Comparison of ENCODE assay signal across 8 cellular contexts in the genomic region with DNA sequence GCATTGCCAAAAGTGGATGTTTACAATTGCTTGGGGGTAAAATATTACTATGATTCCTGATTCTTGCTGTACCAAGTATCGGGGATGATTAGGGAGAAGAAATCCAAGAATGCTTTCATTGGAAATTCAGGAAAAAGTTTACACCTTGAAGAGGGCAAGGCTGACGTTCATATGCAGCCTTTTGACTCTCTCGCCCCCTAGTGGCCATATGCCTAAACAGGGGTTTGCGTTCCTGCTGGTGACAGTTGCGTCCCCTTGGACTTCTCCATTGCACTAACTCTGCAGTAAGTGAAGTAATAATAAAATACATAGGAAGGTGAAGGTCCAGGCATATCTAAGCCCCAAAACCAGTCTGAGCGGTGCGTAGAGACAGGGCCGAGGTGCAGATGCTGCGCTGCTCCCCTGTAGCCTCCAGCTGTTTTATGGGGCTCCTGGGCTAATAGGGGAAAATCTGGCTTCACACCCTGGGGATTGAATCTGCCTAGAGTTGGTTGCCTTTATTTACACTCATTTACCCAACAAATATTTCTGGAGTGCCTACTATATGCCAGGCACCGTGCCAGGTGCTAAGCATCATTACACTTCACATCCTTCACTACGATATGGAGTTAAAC. TPM values are rescaled to one million over a fixed set of nuclear protein-coding genes. Genes with fewer than 3 reads are reported as not detected.
DNase-seq lines count a peak whose midpoint lies in the region; FAIRE-seq and TF ChIP-seq lines count a peak whose summit lies in the region.

No MANE protein-coding gene starts in this region.

- H3K4me3 ChIP-seq in HEK293 (ENCODE audit: low read depth, low read length), result no peak overlapping the region
- H3K4me3 ChIP-seq in breast epithelium, result no peak overlapping the region
- no peak overlapping the region for H3K4me3 ChIP-seq in keratinocyte (ENCODE audit: control insufficient read depth in 2 of 3, extremely low read depth in 1 of 3, insufficient read depth in 2 of 3, low read depth in 1 of 3, low read length in 3 of 3)

- CTCF ChIA-PET in HEK293 (lab: Yijun Ruan, JAX), result interaction anchor here (0.6 to 2.3 kb wide), 14 partner anchors 10 to 902 kb away, joined by 3 to 17 read pairs (median 4); no protein-coding TSS in a partner anchor

- no peaks in the 10 kb centered on the region for H4K20me1 ChIP-seq in keratinocyte (ENCODE audit: control insufficient read depth, extremely low read depth, insufficient read depth, low read length)

- H3K27me3 ChIP-seq in breast epithelium, result no peaks in the 10 kb centered on the region
- no peaks in the 10 kb centered on the region for H3K27me3 ChIP-seq in keratinocyte (ENCODE audit: control insufficient read depth, extremely low read depth, insufficient read depth, low read length)

- no peaks in the 10 kb centered on the region for H3K9me1 ChIP-seq in keratinocyte (ENCODE audit: control insufficient read depth, extremely low read depth, insufficient read depth, low read length)

- intact Hi-C loops in breast epithelium (cut with DNase I; ENCODE audit: low total_unique reads), result no loop called here

- H3K9me3 ChIP-seq in HEK293 (ENCODE audit: control insufficient read depth, insufficient read depth, low read depth, low read length) (no peaks in the 10 kb centered on the region), breast epithelium (no peaks in the 10 kb centered on the region), keratinocyte (ENCODE audit: control insufficient read depth, low read depth, low read length) (no peaks in the 10 kb centered on the region)

- DNase-seq in DMS 273 (lab: John Stamatoyannopoulos, UW; ENCODE audit: unreplicated experiment) (peak; percentile 83), DMS 273 treated with DMSO at 0.1 percent for 48 hours (lab: John Stamatoyannopoulos, UW) (no peak), MV-4-11 (lab: John Stamatoyannopoulos, UW) (peak; percentile 35), breast epithelium (ENCODE audit: low spot score in 2 of 2) (peak; percentile 69 to 77), keratinocyte (ENCODE audit: low read depth, low spot score) (peak; percentile 19)
- DNase-seq in stimulated activated CD4-positive, alpha-beta T cell treated with anti-CD3 and anti-CD28 coated beads, Interleukin-2, amount 100 ng/mL, for 48 hours, result peak; percentile 71 to 73

- H3K79me2 ChIP-seq in keratinocyte (ENCODE audit: control insufficient read depth, insufficient read depth, low read length), result no peaks in the 10 kb centered on the region

- no peak for TF ChIP-seq POLR2A in breast epithelium (IDR thresholded peaks at IDR 0.05)

- no peak overlapping the region for H3K4me2 ChIP-seq in keratinocyte (ENCODE audit: control insufficient read depth, extremely low read depth, insufficient read depth, low read depth, low read length)

- H3K4me1 ChIP-seq in HEK293 (ENCODE audit: control insufficient read depth, insufficient read depth, low read length) (no peaks in the 10 kb centered on the region), breast epithelium (no peaks in the 10 kb centered on the region), keratinocyte (ENCODE audit: control insufficient read depth, extremely low read depth, insufficient read depth, low read length) (no peaks in the 10 kb centered on the region)

- FAIRE-seq in keratinocyte (lab: Jason Lieb, UNC), result peak; percentile 79

- dilution Hi-C loops in keratinocyte (cut with MboI; ENCODE audit: extremely low pct_ligation_motif_present, low sequenced_read_pairs), result no loop called here

- POLR2A ChIA-PET in HEK293 (lab: Yijun Ruan, JAX), result no interaction called here

- TF ChIP-seq CTCF in HEK293 (tag by site-specific recombination; IDR thresholded peaks at IDR 0.05) (peak; percentile 73), VCaP (conservative IDR thresholded peaks at IDR 0.05) (peak; percentile 95), breast epithelium (IDR thresholded peaks at IDR 0.05) (peak; percentile 92 to 93 (median 93)), keratinocyte (optimal IDR thresholded peaks at IDR 0.05 in 1 of 3, IDR thresholded peaks at IDR 0.05 in 1 of 3, conservative IDR thresholded peaks at IDR 0.05 in 1 of 3; ENCODE audit: extremely low read depth in 1 of 3, insufficient read depth in 2 of 3, low read length in 3 of 3) (peak; percentile 95 to 96 (median 95))

- H3K27ac ChIP-seq in HEK293 (ENCODE audit: extremely low read depth, low read depth, low read length) (no peak overlapping the region), VCaP (no peak overlapping the region), breast epithelium (no peak overlapping the region), keratinocyte (ENCODE audit: control insufficient read depth, insufficient read depth, low read length) (no peak overlapping the region)

- no peaks in the 10 kb centered on the region for H3K36me3 ChIP-seq in HEK293 (ENCODE audit: control insufficient read depth in 2 of 2, insufficient read depth in 1 of 2, low read length in 2 of 2)
- H3K36me3 ChIP-seq in breast epithelium, result no peaks in the 10 kb centered on the region
- no peaks in the 10 kb centered on the region for H3K36me3 ChIP-seq in keratinocyte (ENCODE audit: control insufficient read depth in 2 of 2, extremely low read depth in 1 of 2, insufficient read depth in 2 of 2, low read length in 2 of 2)

- no peak overlapping the region for H3K9ac ChIP-seq in keratinocyte (ENCODE audit: control insufficient read depth, extremely low read depth, insufficient read depth, low read length)

- H2AFZ ChIP-seq in keratinocyte (ENCODE audit: control insufficient read depth, low read length), result no peak overlapping the region

TF ChIP-seq in HEK293, 187 proteins besides CTCF, POLR2A, EP300 and RAD21 (continues in another document):
- TF ChIP-seq ZNF146 (tag by site-specific recombination; IDR thresholded peaks at IDR 0.05), result no peak
- no peak for TF ChIP-seq ZNF571 (tag by site-specific recombination; IDR thresholded peaks at IDR 0.05)
- TF ChIP-seq ZNF521 (tag by site-specific recombination; IDR thresholded peaks at IDR 0.05), result no peak
- peak; percentile 82 for TF ChIP-seq ZNF654 (tag by site-specific recombination; IDR thresholded peaks at IDR 0.05; ENCODE audit: low read depth)
- TF ChIP-seq ZNF747 (tag by site-specific recombination; IDR thresholded peaks at IDR 0.05), result no peak
- no peak for TF ChIP-seq ZNF112 (tag by site-specific recombination; IDR thresholded peaks at IDR 0.05)
- TF ChIP-seq ZNF660 (tag by site-specific recombination; IDR thresholded peaks at IDR 0.05), result peak; percentile 58
- TF ChIP-seq, protein P1, sequence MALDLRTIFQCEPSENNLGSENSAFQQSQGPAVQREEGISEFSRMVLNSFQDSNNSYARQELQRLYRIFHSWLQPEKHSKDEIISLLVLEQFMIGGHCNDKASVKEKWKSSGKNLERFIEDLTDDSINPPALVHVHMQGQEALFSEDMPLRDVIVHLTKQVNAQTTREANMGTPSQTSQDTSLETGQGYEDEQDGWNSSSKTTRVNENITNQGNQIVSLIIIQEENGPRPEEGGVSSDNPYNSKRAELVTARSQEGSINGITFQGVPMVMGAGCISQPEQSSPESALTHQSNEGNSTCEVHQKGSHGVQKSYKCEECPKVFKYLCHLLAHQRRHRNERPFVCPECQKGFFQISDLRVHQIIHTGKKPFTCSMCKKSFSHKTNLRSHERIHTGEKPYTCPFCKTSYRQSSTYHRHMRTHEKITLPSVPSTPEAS (tag by site-specific recombination; IDR thresholded peaks at IDR 0.05), result no peak
- TF ChIP-seq, protein P2, sequence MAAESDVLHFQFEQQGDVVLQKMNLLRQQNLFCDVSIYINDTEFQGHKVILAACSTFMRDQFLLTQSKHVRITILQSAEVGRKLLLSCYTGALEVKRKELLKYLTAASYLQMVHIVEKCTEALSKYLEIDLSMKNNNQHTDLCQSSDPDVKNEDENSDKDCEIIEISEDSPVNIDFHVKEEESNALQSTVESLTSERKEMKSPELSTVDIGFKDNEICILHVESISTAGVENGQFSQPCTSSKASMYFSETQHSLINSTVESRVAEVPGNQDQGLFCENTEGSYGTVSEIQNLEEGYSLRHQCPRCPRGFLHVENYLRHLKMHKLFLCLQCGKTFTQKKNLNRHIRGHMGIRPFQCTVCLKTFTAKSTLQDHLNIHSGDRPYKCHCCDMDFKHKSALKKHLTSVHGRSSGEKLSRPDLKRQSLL (tag by site-specific recombination; IDR thresholded peaks at IDR 0.05), result no peak
- TF ChIP-seq ZFP3 (tag by site-specific recombination; IDR thresholded peaks at IDR 0.05; ENCODE audit: low read depth), result no peak
- no peak for TF ChIP-seq ZNF175 (tag by site-specific recombination; IDR thresholded peaks at IDR 0.05)

RNA-seq across cellular contexts. Expression of a gene that starts 12.4 kb away (rescaled TPM):
- total RNA-seq in breast epithelium, result 100 to 1,000 TPM in 1 of 3 donors, 10 to 100 TPM in 2; 19.7 to 154 (median 83.6) TPM
- polyA plus RNA-seq in keratinocyte, result 8.0 to 12.6 TPM (median 10.4 TPM) in 3 replicates
- 23.1 TPM for polyA plus RNA-seq in keratinocyte (2011; ENCODE audit: low read depth)
- 7.7 and 9.0 TPM in 2 replicates for polyA plus RNA-seq in keratinocyte (2011; cell fraction: cytosol; rRNA removed)
- polyA plus RNA-seq in keratinocyte (2011; cell fraction: nucleus; rRNA removed), result 50.6 and 52.0 TPM in 2 replicates
- 11.9 and 14.5 TPM in 2 replicates for polyA plus RNA-seq in keratinocyte (2012; ENCODE audit: low replicate concordance)
- 18.5 to 31.6 TPM (median 27.2 TPM) in 3 replicates for polyA minus RNA-seq in keratinocyte
- polyA minus RNA-seq in keratinocyte (2011; cell fraction: cytosol; rRNA and poly(A)+ RNA removed), result 9.4 TPM
- polyA minus RNA-seq in keratinocyte (2011; cell fraction: nucleus; rRNA and poly(A)+ RNA removed), result 25.2 and 61.7 TPM in 2 replicates
